In the genomic region with DNA sequence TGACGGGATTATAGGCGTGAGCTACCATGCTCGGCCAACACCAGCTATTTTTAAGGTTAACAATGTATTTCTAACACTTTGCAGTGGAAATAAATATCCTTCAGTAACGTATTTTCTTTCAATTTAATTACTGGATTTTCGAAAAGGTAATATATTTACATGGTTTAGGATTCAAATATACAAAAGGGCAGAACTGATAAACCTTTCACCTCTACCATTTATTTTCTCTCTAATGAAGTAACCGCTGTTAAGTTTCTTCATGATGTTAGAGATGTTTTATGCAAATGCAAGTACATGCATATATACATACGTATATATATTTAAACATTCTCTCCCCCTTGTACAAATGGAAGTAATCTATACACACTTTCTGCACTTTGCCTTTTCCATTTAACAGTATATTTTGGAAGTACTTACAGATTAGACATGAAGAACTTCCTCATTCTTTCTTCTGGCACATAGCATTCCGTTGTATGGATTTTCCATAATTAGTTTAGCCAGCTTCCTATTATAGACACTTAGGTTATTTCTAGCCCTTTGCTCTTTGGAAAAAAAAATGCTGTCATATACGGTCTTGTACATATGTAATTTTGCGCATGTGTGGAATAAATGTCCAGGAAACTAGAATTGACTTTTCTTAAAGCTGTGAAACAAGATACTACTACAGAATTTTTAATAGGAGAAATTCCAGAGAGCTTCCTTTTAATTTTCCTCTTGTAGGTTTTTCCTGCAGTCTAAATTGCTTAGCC, we compare ENCODE assay signal across 8 cellular contexts. TPM values are rescaled to one million over a fixed set of nuclear protein-coding genes. Genes with fewer than 3 reads are reported as not detected.
DNase-seq lines count a peak whose midpoint lies in the region; ATAC-seq and TF ChIP-seq lines count a peak whose summit lies in the region.

No MANE protein-coding gene starts in this region.

- intact Hi-C loops in MCF 10A (cut with micrococcal nuclease) = no loop called here

- H3K4me1 ChIP-seq in mucosa of rectum (ENCODE audit: control insufficient read depth in 2 of 2, insufficient read depth in 2 of 2, low read length in 2 of 2) = peaks cover 5 to 23% of the 10 kb centered on the region in 2 donors

- H3K4me3 Mint-ChIP-seq in MCF 10A (ENCODE audit: unreplicated experiment) = peak overlapping the region; percentile 99

- H3K9ac ChIP-seq in mucosa of rectum (ENCODE audit: low read depth in 1 of 2, low read length in 2 of 2) = peak overlapping the region; percentile 5 to 83

- BruUV-seq in MCF 10A (replicated peaks; lab: Mats Ljungman, UMichigan) = no TSS peak

- H3K36me3 ChIP-seq in mucosa of rectum (ENCODE audit: control insufficient read depth in 2 of 2, insufficient read depth in 2 of 2, low read length in 2 of 2) = no peaks in the 10 kb centered on the region

- H3K36me3 Mint-ChIP-seq in MCF 10A (ENCODE audit: insufficient read depth, unreplicated experiment) = peaks cover 50% of the 10 kb centered on the region

- peaks cover 11% of the 10 kb centered on the region for H3K4me1 Mint-ChIP-seq in MCF 10A (ENCODE audit: insufficient read depth, unreplicated experiment)

- peak overlapping the region; percentile 45 to 82 for H3K4me3 ChIP-seq in mucosa of rectum (ENCODE audit: low read length in 2 of 2)

- H3K27ac Mint-ChIP-seq in MCF 10A (ENCODE audit: low read depth, unreplicated experiment) = peak overlapping the region; percentile 98

- no peak for TF ChIP-seq CTCF in MCF 10A (IDR thresholded peaks at IDR 0.05; ENCODE audit: unreplicated experiment)

- H3K9me3 Mint-ChIP-seq in MCF 10A (ENCODE audit: unreplicated experiment) = no peaks in the 10 kb centered on the region

- H3K27ac ChIP-seq in mucosa of rectum (ENCODE audit: low read depth in 2 of 2, low read length in 2 of 2) = peak overlapping the region; percentile 89 to 91

- CTCF ChIA-PET in MCF 10A (lab: Yijun Ruan, JAX) = interaction anchor here (0.7 to 3.2 kb wide), 8 partner anchors 13 to 188 kb away, joined by 3 to 14 read pairs (median 4); a partner anchor contains a TSS

- DNase-seq in NCI-H345 treated with DMSO at 0.1 percent for 48 hours (lab: John Stamatoyannopoulos, UW; ENCODE audit: unreplicated experiment) (peak; percentile 98), NCI-H345 (lab: John Stamatoyannopoulos, UW) (no peak), NCI-H1105 treated with DMSO at 0.1 percent for 48 hours (lab: John Stamatoyannopoulos, UW) (peak; percentile 80), MCF 10A (ENCODE audit: unreplicated experiment) (no peak), MV-4-11 (lab: John Stamatoyannopoulos, UW) (no peak)
- DNase-seq in stimulated activated CD4-positive, alpha-beta T cell treated with anti-CD3 and anti-CD28 coated beads, Interleukin-1b, Interleukin-23, amount 100 ng/mL, for 48 hours = no peak

- H3K27me3 Mint-ChIP-seq in MCF 10A (ENCODE audit: insufficient read depth, unreplicated experiment) = no peaks in the 10 kb centered on the region

- POLR2A ChIA-PET in MCF 10A (lab: Yijun Ruan, JAX) = interaction anchor here (0.6 to 9.6 kb wide), 19 partner anchors 9 to 212 kb away, joined by 3 to 173 read pairs (median 14); a partner anchor contains a TSS

- no peaks in the 10 kb centered on the region for H3K9me3 ChIP-seq in mucosa of rectum (ENCODE audit: control insufficient read depth in 2 of 2, low read length in 2 of 2)

- ATAC-seq in HG02885 (IDR thresholded peaks at IDR 0.05; ENCODE audit: poor library complexity, unreplicated experiment) = no peak

- no peaks in the 10 kb centered on the region for H3K27me3 ChIP-seq in mucosa of rectum (ENCODE audit: control insufficient read depth in 2 of 2, insufficient read depth in 2 of 2, low read length in 2 of 2)

RNA-seq across cellular contexts. Expression of a gene that starts 14.9 kb away (rescaled TPM):
- total RNA-seq in MCF 10A (2022) = not detected in 2 replicates

RNA-seq across cellular contexts. Expression of a gene that starts 40.0 kb away (rescaled TPM):
- 576 and 599 TPM in 2 replicates for total RNA-seq in MCF 10A (2022)

Comparison
In these comparisons a context has a peak if more than half of its experiments do, and no peak if none do; other contexts are left out.
1. DNase-seq: peak in NCI-H345 treated with DMSO at 0.1 percent for 48 hours (single experiment) and NCI-H1105 treated with DMSO at 0.1 percent for 48 hours (single experiment); none in NCI-H345 (single experiment), MCF 10A (single experiment), stimulated activated CD4-positive, alpha-beta T cell treated with anti-CD3 and anti-CD28 coated beads, Interleukin-1b, Interleukin-23, amount 100 ng/mL, for 48 hours (single experiment) and MV-4-11 (single experiment).